Comparison of ENCODE assay signal across 10 cellular contexts in the genomic region with DNA sequence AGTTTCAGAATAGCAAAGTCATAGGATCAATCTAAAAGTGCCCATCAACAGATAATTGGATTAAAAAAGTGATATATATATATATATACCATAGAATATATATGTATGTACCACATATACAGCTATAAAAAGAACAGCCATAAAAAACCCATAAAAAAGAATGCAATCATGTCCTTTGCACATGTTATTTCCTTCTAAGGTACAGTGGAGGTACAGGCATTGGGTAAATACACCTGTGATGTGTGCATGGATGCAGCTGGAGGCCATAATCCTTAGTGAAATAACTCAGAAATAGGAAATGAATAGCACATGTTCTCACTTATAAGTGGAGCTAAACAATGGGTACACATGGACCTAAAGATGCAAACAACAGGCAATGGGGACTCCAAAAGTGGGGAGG.
"Had no signal": no experiment of that assay in that cellular context is flagged by ENCODE, and none has a peak within 500 bp of the region (broad histone marks: within the 10 kb centered on the region; RNA-seq: fewer than 3 reads in every experiment).

No MANE protein-coding gene starts in this region.

- DNase-seq: GM23248, GOT3, H7, HFFc6, IMR-90, KG1 had no signal

- H3K27ac ChIP-seq: GM23248, HL-60 had no signal

- H3K27ac Mint-ChIP-seq: HFFc6 had no signal

- H2AFZ ChIP-seq: GM23248 had no signal

- H3K4me3 ChIP-seq: GM23248, HAP-1, K562 had no signal

- H3K9me3 Mint-ChIP-seq: HFFc6 had no signal

- H3K9ac ChIP-seq: GM23248 had no signal

- FAIRE-seq: K562 had no signal

- H3K9me3 ChIP-seq: HAP-1 had no signal

- ATAC-seq: HCT116, K562 had no signal

- H3K4me3 Mint-ChIP-seq: HFFc6 had no signal

- H3K36me3 ChIP-seq: HAP-1 had no signal
